In genomic region chr12:53268009-53268636, GRCh38 we compare ENCODE assay signal across 8 cellular contexts. TPM values are rescaled to one million over a fixed set of nuclear protein-coding genes. Genes with fewer than 3 reads are reported as not detected.
A peak's percentile ranks its signal among the peaks of the same experiment; 100 is the strongest.
DNase-seq lines count a peak whose midpoint lies in the region; ATAC-seq, FAIRE-seq and TF ChIP-seq lines count a peak whose summit lies in the region.

Gene ESPL1 (plus strand): TSS chr12:53268299. CDS start chr12:53268767, 468 bp downstream.

- H3K9me1 ChIP-seq in keratinocyte (ENCODE audit: control insufficient read depth, extremely low read depth, insufficient read depth, low read length): no peaks in the 10 kb centered on the region

- peak within 1 kb of the TSS; percentile 87 for H3K9ac ChIP-seq in keratinocyte (ENCODE audit: control insufficient read depth, extremely low read depth, insufficient read depth, low read length)

- H3K9me3 ChIP-seq in AG04450 (ENCODE audit: control insufficient read depth, insufficient read depth, low read length): no peaks in the 10 kb centered on the region; the same call in 1 of the 2 replicates
- H3K9me3 ChIP-seq in keratinocyte (ENCODE audit: control insufficient read depth, low read depth, low read length): no peaks in the 10 kb centered on the region

- no peaks in the 10 kb centered on the region for H3K9me3 Mint-ChIP-seq in WTC11

- H3K27ac ChIP-seq in AG04450 (ENCODE audit: low read depth, low read length): peak within 1 kb of the TSS; percentile 61
- H3K27ac ChIP-seq in caudate nucleus (ENCODE audit: low read depth, low read length): no peak within 1 kb of the TSS
- peak within 1 kb of the TSS; percentile 90 for H3K27ac ChIP-seq in keratinocyte (ENCODE audit: control insufficient read depth, insufficient read depth, low read length)

- peak; percentile 24; the same call in 1 of the 2 replicates for TF ChIP-seq CTCF in AG04450 (IDR thresholded peaks at IDR 0.05; ENCODE audit: low read depth, low read length)
- peak; percentile 26; the same call in 1 of the 2 replicates for TF ChIP-seq CTCF in WTC11 (IDR thresholded peaks at IDR 0.05)
- TF ChIP-seq CTCF in keratinocyte (optimal IDR thresholded peaks at IDR 0.05 in 1 of 3, IDR thresholded peaks at IDR 0.05 in 1 of 3, conservative IDR thresholded peaks at IDR 0.05 in 1 of 3; ENCODE audit: extremely low read depth in 1 of 3, insufficient read depth in 2 of 3, low read length in 3 of 3): peak in 2 of 3 experiments; percentile 13 to 36

- H3K27me3 Mint-ChIP-seq in WTC11 (ENCODE audit: low read depth): no peaks in the 10 kb centered on the region; the same call in 1 of the 2 replicates

- H3K4me3 ChIP-seq in AG04450 (ENCODE audit: low read depth, low read length) (peak within 1 kb of the TSS; percentile 95), keratinocyte (ENCODE audit: control insufficient read depth in 2 of 3, extremely low read depth in 1 of 3, insufficient read depth in 2 of 3, low read depth in 1 of 3, low read length in 3 of 3) (peak within 1 kb of the TSS; percentile 61 to 91 (median 83))

- CTCF ChIA-PET in AG04450 (lab: Charles Lee): interaction anchor here (0.6 to 3.8 kb wide), 11 partner anchors 15 to 383 kb away, joined by 3 to 40 read pairs (median 3); partner anchors contain the start of gene AAAS
- CTCF ChIA-PET in WTC11 (lab: Charles Lee): interaction anchor here (0.5 to 11.3 kb wide), 35 partner anchors 10 to 214 kb away, joined by 3 to 333 read pairs (median 6); partner anchors contain the start of genes AAAS, CSAD, ITGB7 and MYG1

- no peak for DNase-seq in AG04450 (ENCODE audit: low read depth, low spot score)
- DNase-seq in NCI-H2227 (lab: John Stamatoyannopoulos, UW; ENCODE audit: unreplicated experiment): peak; percentile 80
- DNase-seq in WTC11 (ENCODE audit: low spot score): peak; percentile 89
- peak in 55 of 61 donors; percentile 14 to 76 (median 44) for DNase-seq in caudate nucleus (lab: John Stamatoyannopoulos, UW)
- DNase-seq in keratinocyte (ENCODE audit: low read depth, low spot score): no peak
- peak; percentile 33 to 63 for DNase-seq in stimulated activated CD4-positive, alpha-beta T cell treated with anti-CD3 and anti-CD28 coated beads, Interleukin-1b, Interleukin-23, amount 100 ng/mL, for 1 hour (ENCODE audit: low read depth in 2 of 2)

- H3K4me1 ChIP-seq in keratinocyte (ENCODE audit: control insufficient read depth, extremely low read depth, insufficient read depth, low read length): peaks cover 8% of the 10 kb centered on the region

- no peaks in the 10 kb centered on the region for H3K27me3 ChIP-seq in AG04450 (ENCODE audit: control insufficient read depth, insufficient read depth, low read length)
- no peaks in the 10 kb centered on the region for H3K27me3 ChIP-seq in keratinocyte (ENCODE audit: control insufficient read depth, extremely low read depth, insufficient read depth, low read length)

- H4K20me1 ChIP-seq in keratinocyte (ENCODE audit: control insufficient read depth, extremely low read depth, insufficient read depth, low read length): no peaks in the 10 kb centered on the region

- ATAC-seq in HG03060 (IDR thresholded peaks at IDR 0.05; ENCODE audit: low read depth, unreplicated experiment) (peak; percentile 63), WTC11 (peak; percentile 88)

- H3K4me1 Mint-ChIP-seq in WTC11: peaks cover 29% of the 10 kb centered on the region

- dilution Hi-C loops in keratinocyte (cut with MboI; ENCODE audit: extremely low pct_ligation_motif_present, low sequenced_read_pairs): no loop called here

- H3K79me2 ChIP-seq in keratinocyte (ENCODE audit: control insufficient read depth, insufficient read depth, low read length): peaks cover 20% of the 10 kb centered on the region

- H3K4me2 ChIP-seq in keratinocyte (ENCODE audit: control insufficient read depth, extremely low read depth, insufficient read depth, low read depth, low read length): peak within 1 kb of the TSS; percentile 99

- peaks cover 0 to 10% of the 10 kb centered on the region in 2 experiments for H3K36me3 ChIP-seq in keratinocyte (ENCODE audit: control insufficient read depth in 2 of 2, extremely low read depth in 1 of 2, insufficient read depth in 2 of 2, low read length in 2 of 2)

- POLR2A ChIA-PET in AG04450 (lab: Yijun Ruan, JAX) (interaction anchor here (0.7 to 1.4 kb wide), 4 partner anchors 14 to 53 kb away, joined by 3 read pairs; partner anchors contain the start of genes AAAS, MYG1 and PFDN5), WTC11 (lab: Charles Lee) (interaction anchor here (0.8 to 3.5 kb wide), 7 partner anchors 17 to 214 kb away, joined by 3 to 13 read pairs (median 4); partner anchors contain the start of genes MYG1 and PFDN5)

- H3K27ac Mint-ChIP-seq in WTC11: peak within 1 kb of the TSS; percentile 86

- peak; percentile 44 for TF ChIP-seq POLR2A in GM18526 (IDR thresholded peaks at IDR 0.05; ENCODE audit: extremely low read depth, insufficient read length)

- H2AFZ ChIP-seq in keratinocyte (ENCODE audit: control insufficient read depth, low read length): peak within 1 kb of the TSS; percentile 99

- H3K4me3 Mint-ChIP-seq in WTC11: peak within 1 kb of the TSS; percentile 100

- no peak for FAIRE-seq in keratinocyte (lab: Jason Lieb, UNC)

- H3K36me3 Mint-ChIP-seq in WTC11: peaks cover 22% of the 10 kb centered on the region

TF ChIP-seq in WTC11, 78 proteins besides CTCF, POLR2A, EP300 and RAD21 (continues in another document):
- TF ChIP-seq, protein P1, sequence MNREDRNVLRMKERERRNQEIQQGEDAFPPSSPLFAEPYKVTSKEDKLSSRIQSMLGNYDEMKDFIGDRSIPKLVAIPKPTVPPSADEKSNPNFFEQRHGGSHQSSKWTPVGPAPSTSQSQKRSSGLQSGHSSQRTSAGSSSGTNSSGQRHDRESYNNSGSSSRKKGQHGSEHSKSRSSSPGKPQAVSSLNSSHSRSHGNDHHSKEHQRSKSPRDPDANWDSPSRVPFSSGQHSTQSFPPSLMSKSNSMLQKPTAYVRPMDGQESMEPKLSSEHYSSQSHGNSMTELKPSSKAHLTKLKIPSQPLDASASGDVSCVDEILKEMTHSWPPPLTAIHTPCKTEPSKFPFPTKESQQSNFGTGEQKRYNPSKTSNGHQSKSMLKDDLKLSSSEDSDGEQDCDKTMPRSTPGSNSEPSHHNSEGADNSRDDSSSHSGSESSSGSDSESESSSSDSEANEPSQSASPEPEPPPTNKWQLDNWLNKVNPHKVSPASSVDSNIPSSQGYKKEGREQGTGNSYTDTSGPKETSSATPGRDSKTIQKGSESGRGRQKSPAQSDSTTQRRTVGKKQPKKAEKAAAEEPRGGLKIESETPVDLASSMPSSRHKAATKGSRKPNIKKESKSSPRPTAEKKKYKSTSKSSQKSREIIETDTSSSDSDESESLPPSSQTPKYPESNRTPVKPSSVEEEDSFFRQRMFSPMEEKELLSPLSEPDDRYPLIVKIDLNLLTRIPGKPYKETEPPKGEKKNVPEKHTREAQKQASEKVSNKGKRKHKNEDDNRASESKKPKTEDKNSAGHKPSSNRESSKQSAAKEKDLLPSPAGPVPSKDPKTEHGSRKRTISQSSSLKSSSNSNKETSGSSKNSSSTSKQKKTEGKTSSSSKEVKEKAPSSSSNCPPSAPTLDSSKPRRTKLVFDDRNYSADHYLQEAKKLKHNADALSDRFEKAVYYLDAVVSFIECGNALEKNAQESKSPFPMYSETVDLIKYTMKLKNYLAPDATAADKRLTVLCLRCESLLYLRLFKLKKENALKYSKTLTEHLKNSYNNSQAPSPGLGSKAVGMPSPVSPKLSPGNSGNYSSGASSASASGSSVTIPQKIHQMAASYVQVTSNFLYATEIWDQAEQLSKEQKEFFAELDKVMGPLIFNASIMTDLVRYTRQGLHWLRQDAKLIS (CRISPR knock-in tag; IDR thresholded peaks at IDR 0.05; ENCODE audit: borderline replicate concordance): no peak
- TF ChIP-seq, protein P2, sequence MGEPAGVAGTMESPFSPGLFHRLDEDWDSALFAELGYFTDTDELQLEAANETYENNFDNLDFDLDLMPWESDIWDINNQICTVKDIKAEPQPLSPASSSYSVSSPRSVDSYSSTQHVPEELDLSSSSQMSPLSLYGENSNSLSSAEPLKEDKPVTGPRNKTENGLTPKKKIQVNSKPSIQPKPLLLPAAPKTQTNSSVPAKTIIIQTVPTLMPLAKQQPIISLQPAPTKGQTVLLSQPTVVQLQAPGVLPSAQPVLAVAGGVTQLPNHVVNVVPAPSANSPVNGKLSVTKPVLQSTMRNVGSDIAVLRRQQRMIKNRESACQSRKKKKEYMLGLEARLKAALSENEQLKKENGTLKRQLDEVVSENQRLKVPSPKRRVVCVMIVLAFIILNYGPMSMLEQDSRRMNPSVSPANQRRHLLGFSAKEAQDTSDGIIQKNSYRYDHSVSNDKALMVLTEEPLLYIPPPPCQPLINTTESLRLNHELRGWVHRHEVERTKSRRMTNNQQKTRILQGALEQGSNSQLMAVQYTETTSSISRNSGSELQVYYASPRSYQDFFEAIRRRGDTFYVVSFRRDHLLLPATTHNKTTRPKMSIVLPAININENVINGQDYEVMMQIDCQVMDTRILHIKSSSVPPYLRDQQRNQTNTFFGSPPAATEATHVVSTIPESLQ (CRISPR knock-in tag; IDR thresholded peaks at IDR 0.05): no peak
- TF ChIP-seq NR1H2 (CRISPR knock-in tag; IDR thresholded peaks at IDR 0.05) (no peak), ZNF138 (CRISPR knock-in tag; conservative IDR thresholded peaks at IDR 0.05) (no peak), PRRX2 (CRISPR knock-in tag; IDR thresholded peaks at IDR 0.05) (no peak), CREM (CRISPR knock-in tag; IDR thresholded peaks at IDR 0.05) (no peak), RELA (CRISPR knock-in tag; IDR thresholded peaks at IDR 0.05; ENCODE audit: borderline replicate concordance) (no peak), ZNF671 (CRISPR knock-in tag; IDR thresholded peaks at IDR 0.05) (no peak), SMAD3 (CRISPR knock-in tag; IDR thresholded peaks at IDR 0.05; ENCODE audit: borderline replicate concordance) (no peak)

RNA-seq across cellular contexts. Expression of gene ESPL1, which starts in this region (rescaled TPM):
- polyA plus RNA-seq in AG04450 (2011; rRNA removed): 1.6 and 2.1 TPM in 2 replicates
- polyA minus RNA-seq in AG04450 (2011; rRNA and poly(A)+ RNA removed): 3.0 and 3.6 TPM in 2 replicates
- 41.5 to 61.4 TPM (median 48.5 TPM) in 3 replicates for total RNA-seq in WTC11 (2021)
- polyA plus RNA-seq in keratinocyte: 0.80 to 3.7 TPM (median 3.7 TPM) in 3 replicates
- 1.3 TPM for polyA plus RNA-seq in keratinocyte (2011; ENCODE audit: low read depth)
- polyA plus RNA-seq in keratinocyte (2011; cell fraction: cytosol; rRNA removed): 0.46 and 0.64 TPM in 2 replicates
- polyA plus RNA-seq in keratinocyte (2011; cell fraction: nucleus; rRNA removed): 4.3 and 5.5 TPM in 2 replicates
- 1.0 and 3.0 TPM in 2 replicates for polyA plus RNA-seq in keratinocyte (2012; ENCODE audit: low replicate concordance)
- polyA minus RNA-seq in keratinocyte: 1.5 to 9.7 TPM (median 5.8 TPM) in 3 replicates
- 2.9 TPM for polyA minus RNA-seq in keratinocyte (2011; cell fraction: cytosol; rRNA and poly(A)+ RNA removed)
- polyA minus RNA-seq in keratinocyte (2011; cell fraction: nucleus; rRNA and poly(A)+ RNA removed): 2.1 and 2.9 TPM in 2 replicates

Comparison
In these comparisons a context has a peak if more than half of its experiments do, and no peak if none do; other contexts are left out.
1. DNase-seq: peak in NCI-H2227 (single experiment), WTC11 (single experiment), caudate nucleus (55 of 61) and stimulated activated CD4-positive, alpha-beta T cell treated with anti-CD3 and anti-CD28 coated beads, Interleukin-1b, Interleukin-23, amount 100 ng/mL, for 1 hour (2 of 2); none in AG04450 (single experiment) and keratinocyte (single experiment).
2. Peak in every context shown above with its lines, with median percentiles within 50 percentile points of each other: CTCF ChIP-seq.